10 cellular contexts compared by ENCODE assay signal in the genomic region with DNA sequence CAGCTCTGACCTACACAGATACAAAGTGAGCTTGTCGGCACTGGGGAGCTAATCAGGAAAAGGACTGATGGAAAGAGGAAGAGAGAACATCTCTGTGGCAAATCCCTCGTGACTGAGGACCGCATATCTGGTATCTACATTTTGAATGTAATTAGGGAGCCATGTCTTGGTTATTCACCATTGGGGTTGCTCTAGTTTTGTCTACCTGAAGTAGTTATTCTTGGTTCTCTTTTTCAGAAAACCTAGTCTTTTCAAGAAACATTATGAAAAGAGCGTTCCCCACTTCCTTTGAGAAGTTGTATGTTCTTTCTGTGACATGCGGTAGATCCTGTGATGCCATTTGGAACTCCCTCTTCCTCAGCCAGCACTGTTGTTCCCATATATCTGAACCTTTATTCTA.
DNase-seq lines count a peak whose midpoint lies in the region; ATAC-seq, FAIRE-seq and TF ChIP-seq lines count a peak whose summit lies in the region.
"Had no signal": no experiment of that assay in that cellular context is flagged by ENCODE, and none has a peak within 500 bp of the region (broad histone marks: within the 10 kb centered on the region; RNA-seq: fewer than 3 reads in every experiment).

No MANE protein-coding gene starts in this region.

- H3K4me1 ChIP-seq in kidney (ENCODE audit: control insufficient read depth in 1 of 2, insufficient read depth in 1 of 2, low read depth in 1 of 2, low read length in 2 of 2): peaks cover 0 to 7% of the 10 kb centered on the region in 2 donors
- H3K4me1 ChIP-seq in small intestine (ENCODE audit: control insufficient read depth in 2 of 2, insufficient read depth in 1 of 2, low read depth in 1 of 2, low read length in 1 of 2): peaks cover 0 to 4% of the 10 kb centered on the region in 2 donors

- DNase-seq in 8988T: no peak
- DNase-seq in kidney: no peak
- no peak for DNase-seq in small intestine
- DNase-seq in NCI-H345 (lab: John Stamatoyannopoulos, UW): no peak
- DNase-seq: activated CD4-positive, CD25-positive, alpha-beta regulatory T cell had no signal

- H3K9ac ChIP-seq in kidney (ENCODE audit: low read length in 2 of 2): no peak overlapping the region

- TF ChIP-seq CTCF in kidney (IDR thresholded peaks at IDR 0.05; ENCODE audit: borderline replicate concordance, extremely low read depth, insufficient read depth): no peak

- H3K27me3 ChIP-seq in small intestine (ENCODE audit: control insufficient read depth in 2 of 2, insufficient read depth in 2 of 2, low read length in 2 of 2): no peaks in the 10 kb centered on the region

- FAIRE-seq in islet of Langerhans (lab: Jason Lieb, UNC) (peak; percentile 27), kidney (lab: Jason Lieb, UNC) (no peak), small intestine (lab: Jason Lieb, UNC) (no peak)

- WGBS in small intestine, 3 donors: 60 to 74% (median 64%) methylated on average over 5 of the region's 5 CpGs

- intact Hi-C loops in kidney (cut with DNase I): no loop called here

- no peaks in the 10 kb centered on the region for H3K36me3 ChIP-seq in kidney (ENCODE audit: control insufficient read depth in 1 of 2, insufficient read depth in 2 of 2, low read length in 2 of 2)
- H3K36me3 ChIP-seq in small intestine (ENCODE audit: control insufficient read depth in 2 of 2, insufficient read depth in 2 of 2, low read length in 2 of 2): no peaks in the 10 kb centered on the region

- H3K27ac ChIP-seq in kidney (ENCODE audit: low read depth in 2 of 2, low read length in 2 of 2) (no peak overlapping the region), small intestine (ENCODE audit: low read depth in 1 of 2, low read length in 1 of 2) (peak overlapping the region in 1 of 2 donors; percentile 55)
- H3K27ac ChIP-seq: HL-60 had no signal

- H3K4me3 ChIP-seq in kidney (ENCODE audit: low read length in 2 of 2) (no peak overlapping the region), small intestine (ENCODE audit: low read depth in 1 of 2, low read length in 2 of 2) (no peak overlapping the region)

- no peaks in the 10 kb centered on the region for H3K9me3 ChIP-seq in kidney (ENCODE audit: control insufficient read depth in 1 of 2, low read length in 2 of 2)
- no peaks in the 10 kb centered on the region for H3K9me3 ChIP-seq in small intestine (ENCODE audit: control insufficient read depth, low read depth)

- ATAC-seq in GM18519 (IDR thresholded peaks at IDR 0.05; ENCODE audit: low FRiP score, unreplicated experiment): peak; percentile 83
- peak; percentile 88 for ATAC-seq in GM21576 (IDR thresholded peaks at IDR 0.05; ENCODE audit: unreplicated experiment)
- ATAC-seq in HG03565 (IDR thresholded peaks at IDR 0.05; ENCODE audit: unreplicated experiment): peak; percentile 78
